ENCODE assay signal across 8 cellular contexts in genomic region chr10:72309290-72310240, GRCh38. TPM values are rescaled to one million over a fixed set of nuclear protein-coding genes. Genes with fewer than 3 reads are reported as not detected.
DNase-seq lines count a peak whose midpoint lies in the region; ATAC-seq and TF ChIP-seq lines count a peak whose summit lies in the region.

No MANE protein-coding gene starts in this region.

- 69 to 73% methylated on average over 13 to 17 of the region's 21 CpGs for WGBS in esophagus squamous epithelium, 2 donors
- no CpG with 5 or more reads among the region's 21 CpGs for WGBS in neuronal stem cell (ENCODE audit: extremely low coverage in 2 of 2, insufficient read length in 2 of 2, insufficient replicate concordance in 1 of 2), 2 donors

- no peak for DNase-seq in CD14-positive monocyte (ENCODE audit: low spot score)
- no peak for DNase-seq in Panc1 (ENCODE audit: low read depth, low spot score)
- no peak for DNase-seq in esophagus squamous epithelium (lab: John Stamatoyannopoulos, UW)
- no peak for DNase-seq in neuronal stem cell (ENCODE audit: low spot score)
- DNase-seq in DMS79 treated with DMSO at 0.1 percent for 48 hours (lab: John Stamatoyannopoulos, UW) = no peak
- DNase-seq in NCI-H1436 treated with DMSO at 0.1 percent for 48 hours (lab: John Stamatoyannopoulos, UW) = no peak
- DNase-seq in HK-2 (ENCODE audit: unreplicated experiment) = no peak

- intact Hi-C loops in CD14-positive monocyte (cut with micrococcal nuclease) = no loop called here
- intact Hi-C loops in Panc1 (cut with micrococcal nuclease; ENCODE audit: unreplicated experiment) = no loop called here
- intact Hi-C loops in esophagus squamous epithelium (cut with DNase I) = no loop called here

- no peaks in the 10 kb centered on the region for H3K27me3 ChIP-seq in Panc1 (ENCODE audit: control insufficient read depth, insufficient read depth, low read length)
- no peaks in the 10 kb centered on the region for H3K27me3 ChIP-seq in esophagus squamous epithelium
- H3K27me3 ChIP-seq in neuronal stem cell (ENCODE audit: control insufficient read depth in 3 of 3, insufficient read depth in 3 of 3, low read depth in 1 of 3, low read length in 3 of 3) = no peaks in the 10 kb centered on the region

- no peak for TF ChIP-seq CTCF in CD14-positive monocyte (IDR thresholded peaks at IDR 0.05)
- TF ChIP-seq CTCF in Panc1 (IDR thresholded peaks at IDR 0.05) = no peak
- TF ChIP-seq CTCF in esophagus squamous epithelium (IDR thresholded peaks at IDR 0.05) = no peak

- H2BK120ac ChIP-seq in neuronal stem cell (ENCODE audit: low read depth, low read length) = no peak overlapping the region

- H2AFZ ChIP-seq in neuronal stem cell (ENCODE audit: low read length) = peak overlapping the region; percentile 22

- H3K4me3 ChIP-seq in Panc1 (ENCODE audit: low read depth in 2 of 2, low read length in 2 of 2) (no peak overlapping the region), esophagus squamous epithelium (no peak overlapping the region), neuronal stem cell (ENCODE audit: low read length in 2 of 2) (no peak overlapping the region)

- in situ Hi-C loops in Panc1 (cut with HindIII; ENCODE audit: low pct_unique_long_range_greater_than_20kb, low sequenced_read_pairs) = loop anchor here (5.0 to 25.0 kb wide), 2 partner anchors 32 to 347 kb away; partner anchors contain the start of gene CHST3

- H3K4me1 Mint-ChIP-seq in CD14-positive monocyte = peaks cover 36% of the 10 kb centered on the region

- H3K14ac ChIP-seq in neuronal stem cell (ENCODE audit: low read length) = no peak overlapping the region

- POLR2A ChIA-PET in Panc1 (lab: Charles Lee) = no interaction called here

- H3K4me1 ChIP-seq in Panc1 (ENCODE audit: control insufficient read depth, insufficient read depth, low read length) (peaks cover 37% of the 10 kb centered on the region), esophagus squamous epithelium (peaks cover 28 to 49% (median 35%) of the 10 kb centered on the region in 3 donors), neuronal stem cell (ENCODE audit: control insufficient read depth in 2 of 2, insufficient read depth in 1 of 2, low read depth in 1 of 2, low read length in 2 of 2) (peaks cover 3 to 6% of the 10 kb centered on the region in 2 donors)

- H2BK15ac ChIP-seq in neuronal stem cell (ENCODE audit: low read length) = peak overlapping the region; percentile 32

- H3K9me3 ChIP-seq in Panc1 (ENCODE audit: control insufficient read depth, insufficient read depth, low read depth, low read length) (no peaks in the 10 kb centered on the region), esophagus squamous epithelium (no peaks in the 10 kb centered on the region), neuronal stem cell (replicated peaks in 1 of 2; ENCODE audit: control insufficient read depth in 2 of 2, insufficient read depth in 1 of 2, low read depth in 1 of 2, low read length in 2 of 2) (no peaks in the 10 kb centered on the region)

- no peak overlapping the region for H2BK5ac ChIP-seq in neuronal stem cell (ENCODE audit: low read length)

- H3K79me1 ChIP-seq in neuronal stem cell (ENCODE audit: low read depth, low read length) = no peaks in the 10 kb centered on the region

- H2BK12ac ChIP-seq in neuronal stem cell (ENCODE audit: low read length) = no peak overlapping the region

- ATAC-seq in Panc1 (peak; percentile 19), HG02852 (IDR thresholded peaks at IDR 0.05; ENCODE audit: unreplicated experiment) (no peak)

- H3K27ac ChIP-seq in Panc1 (ENCODE audit: low read length) (peak overlapping the region; percentile 87), esophagus squamous epithelium (peak overlapping the region; percentile 11 to 61 (median 54)), neuronal stem cell (replicated peaks; ENCODE audit: low read length) (no peak overlapping the region)

- H3K27ac Mint-ChIP-seq in CD14-positive monocyte = peak overlapping the region; percentile 9 to 88 (median 76)

- H3K4ac ChIP-seq in neuronal stem cell (ENCODE audit: low read length) = peak overlapping the region; percentile 46

- H2AK5ac ChIP-seq in neuronal stem cell (ENCODE audit: low read depth, low read length) = no peak overlapping the region

- H3K18ac ChIP-seq in neuronal stem cell (ENCODE audit: low read length) = peak overlapping the region; percentile 61

- H4K91ac ChIP-seq in neuronal stem cell (ENCODE audit: low read depth, low read length, poor library complexity) = no peak overlapping the region

- H3K36me3 ChIP-seq in Panc1 (ENCODE audit: control insufficient read depth, insufficient read depth, low read length) (no peaks in the 10 kb centered on the region), esophagus squamous epithelium (no peaks in the 10 kb centered on the region), neuronal stem cell (replicated peaks in 1 of 2; ENCODE audit: control insufficient read depth in 2 of 2, insufficient read depth in 2 of 2, low read length in 2 of 2) (no peaks in the 10 kb centered on the region)

- peaks cover 2 to 12% (median 4%) of the 10 kb centered on the region in 3 donors for H3K27me3 Mint-ChIP-seq in CD14-positive monocyte (ENCODE audit: low read depth in 3 of 3)

- H3K9ac ChIP-seq in neuronal stem cell (ENCODE audit: low read depth, low read length, poor library complexity) = no peak overlapping the region

- H3K4me3 Mint-ChIP-seq in CD14-positive monocyte = peak overlapping the region; percentile 5 to 69

- no peak for TF ChIP-seq POLR2A in esophagus squamous epithelium (IDR thresholded peaks at IDR 0.05)

- H3K4me2 ChIP-seq in neuronal stem cell (ENCODE audit: insufficient read depth, low read length, poor library complexity, severe bottlenecking) = no peak overlapping the region

- peaks cover 2 to 4% of the 10 kb centered on the region in 2 donors for H3K36me3 Mint-ChIP-seq in CD14-positive monocyte

- no peak overlapping the region for H4K8ac ChIP-seq in neuronal stem cell (ENCODE audit: low read depth, low read length)

- CTCF ChIA-PET in Panc1 (lab: Charles Lee) = interaction anchor here (0.5 kb wide), 1 partner anchor 22 kb away, joined by 5 read pairs; no protein-coding TSS in a partner anchor

- H3K23ac ChIP-seq in neuronal stem cell (ENCODE audit: low read depth, low read length, poor library complexity) = no peak overlapping the region

- peaks cover 0 to 2% (median 0%) of the 10 kb centered on the region in 7 donors for H3K9me3 Mint-ChIP-seq in CD14-positive monocyte

- BruUV-seq in Panc1 (replicated peaks; lab: Mats Ljungman, UMichigan) = no TSS peak

RNA-seq across cellular contexts. Expression of gene DDIT4, which starts 35.8 kb away (rescaled TPM):
- 10 to 100 TPM; 26.1 to 45.8 TPM for polyA plus RNA-seq in CD14-positive monocyte
- total RNA-seq in Panc1 (2021; ENCODE audit: unreplicated experiment) = 157 TPM
- polyA plus RNA-seq in Panc1 (2012; ENCODE audit: insufficient read length) = 344 TPM
- total RNA-seq in esophagus squamous epithelium = 100 to 1,000 TPM in 3 of 4 donors, 10 to 100 TPM in 1; 49.4 to 384 (median 138) TPM
- polyA plus RNA-seq in neuronal stem cell (2013, experiment 1 of 2) = 58.0 TPM
- polyA plus RNA-seq in neuronal stem cell (2013, experiment 2 of 2) = 58.6 TPM

RNA-seq across cellular contexts. Expression of gene DNAJB12, which starts 45.2 kb away (rescaled TPM):
- 10 to 100 TPM; 26.5 to 37.9 TPM for polyA plus RNA-seq in CD14-positive monocyte
- total RNA-seq in Panc1 (2021; ENCODE audit: unreplicated experiment) (51.0 TPM), esophagus squamous epithelium (10 to 100 TPM; 22.7 to 34.0 (median 23.8) TPM)
- polyA plus RNA-seq in Panc1 (2012; ENCODE audit: insufficient read length) = 46.8 TPM
- polyA plus RNA-seq in neuronal stem cell (2013, experiment 1 of 2) = 10.8 TPM
- polyA plus RNA-seq in neuronal stem cell (2013, experiment 2 of 2) = 10.2 TPM
